Comparison of ENCODE assay signal across 1 cellular context in genomic region chr10:132468651-132469050, GRCh38.
TF ChIP-seq lines count a peak whose summit lies in the region.

No MANE protein-coding gene starts in this region.

TF ChIP-seq in SK-N-SH treated with all-trans-retinoic acid at 6 μM for 48 hours, 23 proteins besides CTCF, POLR2A, EP300 and RAD21 (continued from another document):
- TF ChIP-seq CREB5 (CRISPR knock-in tag; IDR thresholded peaks at IDR 0.05; ENCODE audit: low read depth) = no peak
- no peak for TF ChIP-seq SNAI2 (CRISPR knock-in tag; IDR thresholded peaks at IDR 0.05)
- TF ChIP-seq ZNF565 (CRISPR knock-in tag; conservative IDR thresholded peaks at IDR 0.05; ENCODE audit: low read depth) = no peak
- TF ChIP-seq GLIS3 (CRISPR knock-in tag; IDR thresholded peaks at IDR 0.05) = no peak
- TF ChIP-seq ARNTL (CRISPR knock-in tag; IDR thresholded peaks at IDR 0.05; ENCODE audit: borderline replicate concordance, low read depth) = no peak
- no peak for TF ChIP-seq TCF4 (CRISPR knock-in tag; IDR thresholded peaks at IDR 0.05; ENCODE audit: borderline replicate concordance)
- TF ChIP-seq ZFP30 (CRISPR knock-in tag; IDR thresholded peaks at IDR 0.05) = no peak
- TF ChIP-seq ZC3H10 (CRISPR knock-in tag; IDR thresholded peaks at IDR 0.05) = no peak
- TF ChIP-seq TOX (CRISPR knock-in tag; IDR thresholded peaks at IDR 0.05; ENCODE audit: borderline replicate concordance) = no peak
TF ChIP-seq in SK-N-SH treated with all-trans-retinoic acid at 6 μM for 48 hours: peak in this region for 0.
